ENCODE assay signal across 1 cellular context in genomic region chr10:42691361-42692120, GRCh38.
A peak's percentile ranks its signal among the peaks of the same experiment; 100 is the strongest.
TF ChIP-seq lines count a peak whose summit lies in the region.

No MANE protein-coding gene starts in this region.

TF ChIP-seq in SK-N-SH, 30 proteins besides CTCF, POLR2A, EP300 and RAD21 (continued from another document):
- TF ChIP-seq, protein P1, sequence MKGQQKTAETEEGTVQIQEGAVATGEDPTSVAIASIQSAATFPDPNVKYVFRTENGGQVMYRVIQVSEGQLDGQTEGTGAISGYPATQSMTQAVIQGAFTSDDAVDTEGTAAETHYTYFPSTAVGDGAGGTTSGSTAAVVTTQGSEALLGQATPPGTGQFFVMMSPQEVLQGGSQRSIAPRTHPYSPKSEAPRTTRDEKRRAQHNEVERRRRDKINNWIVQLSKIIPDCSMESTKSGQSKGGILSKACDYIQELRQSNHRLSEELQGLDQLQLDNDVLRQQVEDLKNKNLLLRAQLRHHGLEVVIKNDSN (IDR thresholded peaks at IDR 0.05; ENCODE audit: borderline replicate concordance, low read depth): no peak
- TF ChIP-seq MAX (IDR thresholded peaks at IDR 0.05; ENCODE audit: low read depth): peak; percentile 36; the same call in 1 of the 2 replicates
- no peak for TF ChIP-seq FOSL2 (IDR thresholded peaks at IDR 0.05; ENCODE audit: borderline replicate concordance, low read depth)
- no peak for TF ChIP-seq RCOR1 (IDR thresholded peaks at IDR 0.05; ENCODE audit: low read length)
- TF ChIP-seq EZH2phosphoT487 (IDR thresholded peaks at IDR 0.05; ENCODE audit: borderline replicate concordance, low read depth): no peak
- TF ChIP-seq RXRA (IDR thresholded peaks at IDR 0.05; ENCODE audit: borderline replicate concordance, low read depth): no peak
- no peak for TF ChIP-seq NFIC (IDR thresholded peaks at IDR 0.05; ENCODE audit: borderline replicate concordance)
- no peak for TF ChIP-seq FOXJ3 (CRISPR knock-in tag; IDR thresholded peaks at IDR 0.05)
- TF ChIP-seq IRF3 (IDR thresholded peaks at IDR 0.05; ENCODE audit: low read depth, low read length): peak; percentile 65
- no peak for TF ChIP-seq FOXM1 (IDR thresholded peaks at IDR 0.05; ENCODE audit: low read depth)
- TF ChIP-seq TCF12 (IDR thresholded peaks at IDR 0.05): peak; percentile 21; the same call in 1 of the 2 replicates
- peak; percentile 72; the same call in 1 of the 2 replicates for TF ChIP-seq RFX5 (IDR thresholded peaks at IDR 0.05; ENCODE audit: low read length)
- peak; percentile 92 for TF ChIP-seq YY1 (IDR thresholded peaks at IDR 0.05; ENCODE audit: low read depth)
- no peak; the same call in 1 of the 2 replicates for TF ChIP-seq SIN3A (IDR thresholded peaks at IDR 0.05; ENCODE audit: borderline replicate concordance, low read depth, low read length)
- peak; percentile 96 for TF ChIP-seq TAF1 (IDR thresholded peaks at IDR 0.05; ENCODE audit: borderline replicate concordance, low read depth, low read length)
